ENCODE assay signal across 19 cellular contexts in the genomic region with DNA sequence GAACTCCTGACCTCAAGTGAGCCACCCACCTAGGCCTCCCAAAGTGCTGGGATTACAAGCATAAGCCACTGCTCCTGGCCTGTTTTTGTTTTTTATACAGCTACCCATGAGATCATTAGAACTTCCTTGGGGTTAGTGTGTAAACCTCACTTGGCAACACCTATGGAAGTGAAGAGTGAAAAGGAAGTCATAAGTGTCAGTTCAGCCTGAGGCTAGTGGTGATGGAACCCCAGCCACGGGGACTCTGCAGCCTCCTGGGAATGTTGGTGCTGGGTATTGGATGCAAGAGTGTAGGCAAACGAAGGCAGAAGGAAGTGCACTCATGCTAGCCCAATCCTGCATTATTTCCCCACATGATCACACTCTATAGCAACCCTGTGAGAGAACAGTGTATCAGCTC. TPM values are rescaled to one million over a fixed set of nuclear protein-coding genes. Genes with fewer than 3 reads are reported as not detected.
DNase-seq lines count a peak whose midpoint lies in the region; ATAC-seq and TF ChIP-seq lines count a peak whose summit lies in the region.
"Had no signal": no experiment of that assay in that cellular context is flagged by ENCODE, and none has a peak within 500 bp of the region (broad histone marks: within the 10 kb centered on the region; RNA-seq: fewer than 3 reads in every experiment).

No MANE protein-coding gene starts in this region.

- no peak overlapping the region for H3K9ac ChIP-seq in mammary epithelial cell (ENCODE audit: insufficient read depth, low read length)

- H3K36me3 ChIP-seq in mammary epithelial cell (ENCODE audit: insufficient read depth, low read length) (no peaks in the 10 kb centered on the region), breast epithelium (no peaks in the 10 kb centered on the region)
- H3K36me3 ChIP-seq: brain microvascular endothelial cell, HAP-1, ovary, stomach had no signal

- intact Hi-C loops in mammary epithelial cell (cut with micrococcal nuclease) (no loop called here), breast epithelium (cut with DNase I; ENCODE audit: low total_unique reads) (no loop called here)
- intact Hi-C loops in activated CD4-positive, alpha-beta memory T cell treated with anti-CD3 and anti-CD28 coated beads for 36 hours (cut with micrococcal nuclease), result loop anchor here (1.0 to 10.0 kb wide), 3 partner anchors 9 to 800 kb away; a partner anchor contains a TSS

- H3K27ac Mint-ChIP-seq in activated CD4-positive, alpha-beta memory T cell treated with anti-CD3 and anti-CD28 coated beads for 36 hours, result peak overlapping the region; percentile 83
- H3K27ac Mint-ChIP-seq: activated naive CD8-positive, alpha-beta T cell treated with anti-CD3 and anti-CD28 coated beads, Interleukin-2, amount 10 ng/mL, durations not matched to agents 7 days and 5 days had no signal

- H3K4me3 Mint-ChIP-seq in activated CD4-positive, alpha-beta memory T cell treated with anti-CD3 and anti-CD28 coated beads for 36 hours, result peak overlapping the region; percentile 41
- H3K4me3 Mint-ChIP-seq: activated naive CD8-positive, alpha-beta T cell treated with anti-CD3 and anti-CD28 coated beads, Interleukin-2, amount 10 ng/mL, durations not matched to agents 7 days and 5 days had no signal

- H3K4me3 ChIP-seq in mammary epithelial cell (replicated peaks in 1 of 3; ENCODE audit: insufficient read depth in 1 of 3, low read depth in 2 of 3, low read length in 3 of 3) (no peak overlapping the region), breast epithelium (no peak overlapping the region)
- H3K4me3 ChIP-seq: HAP-1, ovary, stomach had no signal

- H3K9me3 ChIP-seq in mammary epithelial cell (replicated peaks; ENCODE audit: insufficient read depth, low read length) (no peaks in the 10 kb centered on the region), breast epithelium (no peaks in the 10 kb centered on the region)
- H3K9me3 ChIP-seq: HAP-1, ovary, stomach had no signal

- no peaks in the 10 kb centered on the region for H3K9me3 Mint-ChIP-seq in activated CD4-positive, alpha-beta memory T cell treated with anti-CD3 and anti-CD28 coated beads for 36 hours

- H3K4me1 Mint-ChIP-seq in activated CD4-positive, alpha-beta memory T cell treated with anti-CD3 and anti-CD28 coated beads for 36 hours (ENCODE audit: low read depth), result peaks cover 91% of the 10 kb centered on the region

- peaks cover 29% of the 10 kb centered on the region for H3K79me2 ChIP-seq in mammary epithelial cell (ENCODE audit: insufficient read depth, low read length)

- no peak overlapping the region for H3K4me2 ChIP-seq in mammary epithelial cell (ENCODE audit: insufficient read depth, low read depth, low read length)

- TF ChIP-seq POLR2A in breast epithelium (IDR thresholded peaks at IDR 0.05), result no peak

- CTCF ChIA-PET in mammary epithelial cell (lab: Charles Lee; ENCODE audit: low non-redundant PET), result interaction anchor here (1.0 kb wide), 1 partner anchor 9 kb away, joined by 3 read pairs; no protein-coding TSS in a partner anchor
- CTCF ChIA-PET in activated CD4-positive, alpha-beta memory T cell treated with anti-CD3 and anti-CD28 coated beads for 36 hours (lab: Charles Lee), result no interaction called here

- H2AFZ ChIP-seq in mammary epithelial cell (ENCODE audit: low read depth, low read length), result no peak overlapping the region

- no peaks in the 10 kb centered on the region for H3K27me3 Mint-ChIP-seq in activated CD4-positive, alpha-beta memory T cell treated with anti-CD3 and anti-CD28 coated beads for 36 hours
- H3K27me3 Mint-ChIP-seq: activated naive CD8-positive, alpha-beta T cell treated with anti-CD3 and anti-CD28 coated beads, Interleukin-2, amount 10 ng/mL, durations not matched to agents 7 days and 5 days had no signal

- dilution Hi-C loops in mammary epithelial cell (cut with HindIII; ENCODE audit: low sequenced_read_pairs), result no loop called here

- POLR2A ChIA-PET in activated CD4-positive, alpha-beta memory T cell treated with anti-CD3 and anti-CD28 coated beads for 36 hours (lab: Charles Lee), result interaction anchor here (1.8 kb wide), 1 partner anchor 8 kb away, joined by 11 read pairs; no protein-coding TSS in a partner anchor

- BruUV-seq in mammary epithelial cell (replicated peaks; lab: Mats Ljungman, UMichigan), result no TSS peak

- DNase-seq in mammary epithelial cell, result peak; percentile 12
- no peak for DNase-seq in breast epithelium (ENCODE audit: low spot score in 2 of 2)
- DNase-seq in activated CD4-positive, alpha-beta memory T cell treated with anti-CD3 and anti-CD28 coated beads for 36 hours, result no peak
- DNase-seq: activated CD8-positive, alpha-beta memory T cell treated with anti-CD3 and anti-CD28 coated beads for 24 hours; activated naive CD8-positive, alpha-beta T cell treated with anti-CD3 and anti-CD28 coated beads, Interleukin-2, amount 10 ng/mL, durations not matched to agents 7 days and 5 days; brain microvascular endothelial cell; Calu3; dermis blood vessel endothelial cell; NCI-H187 treated with DMSO at 0.1 percent for 48 hours; NK-92 treated with Interleukin-12 subunit alpha and Interleukin-12 subunit beta, amount 100 ng/mL, for 24 hours; ovary; RPMI8226; stomach had no signal

- H3K27me3 ChIP-seq in mammary epithelial cell (ENCODE audit: insufficient read depth, low read length) (no peaks in the 10 kb centered on the region), breast epithelium (no peaks in the 10 kb centered on the region)
- H3K27me3 ChIP-seq: brain microvascular endothelial cell, ovary, stomach had no signal

- H3K4me1 ChIP-seq in mammary epithelial cell (ENCODE audit: insufficient read depth, low read length) (peaks cover 11% of the 10 kb centered on the region), breast epithelium (no peaks in the 10 kb centered on the region)
- H3K4me1 ChIP-seq: HAP-1 had no signal

- ATAC-seq in esophagus mucosa (peak; percentile 25), GM19035 (IDR thresholded peaks at IDR 0.05; ENCODE audit: unreplicated experiment) (no peak), GM18498 (IDR thresholded peaks at IDR 0.05; ENCODE audit: unreplicated experiment) (no peak), GM19467 (IDR thresholded peaks at IDR 0.05; ENCODE audit: unreplicated experiment) (no peak)
- ATAC-seq: sciatic nerve had no signal

- H3K27ac ChIP-seq in mammary epithelial cell (ENCODE audit: insufficient read depth, low read depth, low read length) (no peak overlapping the region), breast epithelium (no peak overlapping the region)
- H3K27ac ChIP-seq: brain microvascular endothelial cell, ovary had no signal

- peaks cover 7% of the 10 kb centered on the region for H3K36me3 Mint-ChIP-seq in activated CD4-positive, alpha-beta memory T cell treated with anti-CD3 and anti-CD28 coated beads for 36 hours

- in situ Hi-C loops in mammary epithelial cell (cut with MboI; ENCODE audit: low sequenced_read_pairs in 2 of 2), result no loop called here

- no peaks in the 10 kb centered on the region for H4K20me1 ChIP-seq in mammary epithelial cell (ENCODE audit: insufficient read depth, low read length)

- TF ChIP-seq CTCF in mammary epithelial cell (conservative IDR thresholded peaks at IDR 0.05 in 1 of 2, IDR thresholded peaks at IDR 0.05 in 1 of 2; ENCODE audit: extremely low read depth in 1 of 2, insufficient read depth in 1 of 2, low read depth in 1 of 2, low read length in 2 of 2), result no peak
- no peak for TF ChIP-seq CTCF in breast epithelium (IDR thresholded peaks at IDR 0.05)

- 40% methylated on average over 2 of the region's 2 CpGs for WGBS in mammary epithelial cell (ENCODE audit: low coverage, missing lambda C conversion rate)

RNA-seq across cellular contexts. Expression of a gene that starts 33.6 kb away (rescaled TPM):
- 10 to 100 TPM; 22.0 to 36.2 TPM for total RNA-seq in mammary epithelial cell
- polyA plus RNA-seq in mammary epithelial cell, result 12.4 TPM
- 21.7 TPM for polyA minus RNA-seq in mammary epithelial cell
- total RNA-seq in breast epithelium, result 10 to 100 TPM; 21.3 to 48.2 (median 25.6) TPM
- total RNA-seq in activated CD4-positive, alpha-beta memory T cell treated with anti-CD3 and anti-CD28 coated beads for 36 hours, result 10 to 100 TPM; 16.5 to 16.8 TPM
- 20.1 TPM for total RNA-seq in esophagus mucosa
